ENCODE assay signal across 9 cellular contexts in genomic region chr19:48624791-48625723, GRCh38. TPM values are rescaled to one million over a fixed set of nuclear protein-coding genes. Genes with fewer than 3 reads are reported as not detected.
DNase-seq lines count a peak whose midpoint lies in the region; ATAC-seq, FAIRE-seq and TF ChIP-seq lines count a peak whose summit lies in the region.
"Had no signal": no experiment of that assay in that cellular context is flagged by ENCODE, and none has a peak within 500 bp of the region (broad histone marks: within the 10 kb centered on the region; RNA-seq: fewer than 3 reads in every experiment).

No MANE protein-coding gene starts in this region.

- no peaks in the 10 kb centered on the region for H3K27me3 Mint-ChIP-seq in T-helper 17 cell

- WGBS in right cardiac atrium: 55% methylated on average over 24 of the region's 24 CpGs

- no peaks in the 10 kb centered on the region for H4K20me1 ChIP-seq in HCT116 (ENCODE audit: insufficient read depth)

- no TSS peak for BruUV-seq in HCT116 (replicated peaks; lab: Mats Ljungman, UMichigan)

- H3K36me3 ChIP-seq in HCT116 (ENCODE audit: control insufficient read depth in 1 of 2, insufficient read depth in 2 of 2, low read length in 2 of 2): no peaks in the 10 kb centered on the region

- ATAC-seq in HCT116 (no peak), T-helper 17 cell (no peak), right cardiac atrium (no peak)

- CTCF ChIA-PET in HCT116 (lab: Charles Lee): no interaction called here

- no peak for DNase-seq in HCT116 (ENCODE audit: low read depth, low spot score)
- DNase-seq in T-helper 17 cell: no peak
- peak; percentile 31 to 74 (median 66) for DNase-seq in right cardiac atrium
- DNase-seq in NCI-H345 treated with DMSO at 0.1 percent for 48 hours (lab: John Stamatoyannopoulos, UW; ENCODE audit: unreplicated experiment): no peak
- no peak for DNase-seq in urothelium cell line (ENCODE audit: low spot score)
- DNase-seq in CD1c-positive myeloid dendritic cell (ENCODE audit: extremely low spot score): no peak
- DNase-seq in DMS 273 (lab: John Stamatoyannopoulos, UW; ENCODE audit: unreplicated experiment): no peak

- H3K4me1 ChIP-seq in HCT116 (ENCODE audit: control insufficient read depth in 1 of 2, insufficient read depth in 2 of 2, low read length in 2 of 2) (peaks cover 27 to 41% of the 10 kb centered on the region in 2 experiments), right cardiac atrium (ENCODE audit: control insufficient read depth, insufficient read depth, low read length) (no peaks in the 10 kb centered on the region)

- H3K4me3 Mint-ChIP-seq in T-helper 17 cell: peak overlapping the region; percentile 88

- H3K27ac ChIP-seq in HCT116 (ENCODE audit: low read depth, low read length) (peak overlapping the region; percentile 54), right cardiac atrium (ENCODE audit: low read length) (no peak overlapping the region), skin epidermis (peak overlapping the region in 11 of 21 experiments; percentile 0 to 83 (median 43))

- intact Hi-C loops in HCT116 (cut with micrococcal nuclease): no loop called here
- intact Hi-C loops in right cardiac atrium (cut with DNase I): no loop called here

- peak overlapping the region; percentile 82 for H3K4me2 ChIP-seq in HCT116 (ENCODE audit: low read length)

- no peak for TF ChIP-seq POLR2A in HCT116 (IDR thresholded peaks at IDR 0.05; ENCODE audit: borderline replicate concordance, extremely low read depth, insufficient read depth, insufficient read length)

- no peaks in the 10 kb centered on the region for H3K9me3 ChIP-seq in HCT116 (ENCODE audit: control insufficient read depth in 1 of 2, insufficient read depth in 1 of 2, low read depth in 1 of 2, low read length in 2 of 2)
- no peaks in the 10 kb centered on the region for H3K9me3 ChIP-seq in T-helper 17 cell (ENCODE audit: control insufficient read depth, low read length, poor library complexity, severe bottlenecking)
- H3K9me3 ChIP-seq in right cardiac atrium (ENCODE audit: control insufficient read depth, low read length): no peaks in the 10 kb centered on the region

- RAD21 ChIA-PET in HCT116 (lab: Charles Lee; ENCODE audit: low non-redundant PET in 1 of 2, low total read pairs in 2 of 2, uncharacterized antibody in 2 of 2, unreplicated experiment in 2 of 2): no interaction called here

- peak overlapping the region; percentile 62 for H3K9ac ChIP-seq in HCT116 (ENCODE audit: low read length)

- peak overlapping the region; percentile 92 for H3K27ac Mint-ChIP-seq in T-helper 17 cell

- peaks cover 4% of the 10 kb centered on the region for H3K36me3 Mint-ChIP-seq in T-helper 17 cell (ENCODE audit: low read depth)

- TF ChIP-seq RAD21 in HCT116 (IDR thresholded peaks at IDR 0.05; ENCODE audit: low read depth): no peak

- no peak overlapping the region for H2AFZ ChIP-seq in HCT116 (ENCODE audit: low read depth, low read length, poor library complexity, severe bottlenecking)

- peak overlapping the region; percentile 50 to 57 for H3K4me3 ChIP-seq in HCT116 (replicated peaks in 1 of 2; ENCODE audit: low read depth in 1 of 2, low read length in 2 of 2)
- H3K4me3 ChIP-seq in right cardiac atrium (ENCODE audit: low read length): peak overlapping the region; percentile 43
- H3K4me3 ChIP-seq in skin epidermis: peak overlapping the region in 3 of 7 experiments; percentile 31 to 42 (median 37)

- H3K9me2 ChIP-seq in HCT116 (ENCODE audit: insufficient read depth): no peaks in the 10 kb centered on the region

- H3K79me2 ChIP-seq in HCT116 (ENCODE audit: insufficient read depth, low read length): peaks cover 27% of the 10 kb centered on the region

- H3K4me1 Mint-ChIP-seq in T-helper 17 cell: peaks cover 24% of the 10 kb centered on the region

- no peak for FAIRE-seq in urothelium cell line (lab: Jason Lieb, UNC)
- FAIRE-seq: bronchial epithelial cell had no signal

- no peaks in the 10 kb centered on the region for H3K27me3 ChIP-seq in HCT116 (ENCODE audit: insufficient read depth, low read length)
- no peaks in the 10 kb centered on the region for H3K27me3 ChIP-seq in right cardiac atrium (ENCODE audit: control insufficient read depth, insufficient read depth)

- POLR2A ChIA-PET in HCT116 (lab: Charles Lee): no interaction called here

- TF ChIP-seq CTCF in HCT116 (IDR thresholded peaks at IDR 0.05 in 2 of 3, conservative IDR thresholded peaks at IDR 0.05 in 1 of 3; ENCODE audit: borderline replicate concordance in 1 of 3, insufficient read depth in 1 of 3, low read depth in 2 of 3, low read length in 2 of 3): no peak

TF ChIP-seq in HCT116, 20 proteins besides CTCF, POLR2A, EP300 and RAD21:
- TF ChIP-seq YY1 (IDR thresholded peaks at IDR 0.05; ENCODE audit: extremely low read depth, insufficient replicate concordance, low read depth, low read length): no peak
- TF ChIP-seq CBX3 (IDR thresholded peaks at IDR 0.05; ENCODE audit: low read depth): no peak
- no peak for TF ChIP-seq EZH2phosphoT487 (IDR thresholded peaks at IDR 0.05; ENCODE audit: borderline replicate concordance)
- TF ChIP-seq ATF3 (IDR thresholded peaks at IDR 0.05): no peak
- TF ChIP-seq TCF7L2 (IDR thresholded peaks at IDR 0.05; ENCODE audit: borderline replicate concordance, extremely low read depth, insufficient read depth, insufficient read length): no peak
- TF ChIP-seq EGR1 (IDR thresholded peaks at IDR 0.05; ENCODE audit: low read depth): no peak
- TF ChIP-seq SIN3A (IDR thresholded peaks at IDR 0.05; ENCODE audit: low read depth): no peak
- TF ChIP-seq POLR2AphosphoS5 (IDR thresholded peaks at IDR 0.05; ENCODE audit: low read depth, low read length): no peak
- no peak for TF ChIP-seq ZFX (IDR thresholded peaks at IDR 0.05)

RNA-seq across cellular contexts. Expression of gene SPHK2, which starts 5.8 kb away (rescaled TPM):
- total RNA-seq in HCT116 (2021; ENCODE audit: unreplicated experiment) (19.9 TPM), T-helper 17 cell (10 to 100 TPM; 11.9 to 12.6 TPM), right cardiac atrium (10 to 100 TPM in 3 of 4 donors, 1 to 10 TPM in 1; 7.3 to 12.7 (median 11.7) TPM)
- polyA plus RNA-seq in HCT116 (2012): 5.9 and 6.9 TPM in 2 replicates
- polyA plus RNA-seq in right cardiac atrium: 11.0 TPM

RNA-seq across cellular contexts. Expression of gene RPL18, which starts 6.1 kb away (rescaled TPM):
- total RNA-seq in HCT116 (2021; ENCODE audit: unreplicated experiment) (2,006 TPM), T-helper 17 cell (1,000 to 10,000 TPM; 2,478 to 2,506 TPM), right cardiac atrium (100 to 1,000 TPM; 606 to 773 (median 699) TPM)
- 3,599 and 4,255 TPM in 2 replicates for polyA plus RNA-seq in HCT116 (2012)
- 965 TPM for polyA plus RNA-seq in right cardiac atrium

RNA-seq across cellular contexts. Expression of gene FAM83E, which starts 10.2 kb away (rescaled TPM):
- total RNA-seq in HCT116 (2021; ENCODE audit: unreplicated experiment) (6.8 TPM), T-helper 17 cell (1 to 10 TPM; 3.1 to 3.6 TPM), right cardiac atrium (under 1 TPM in 1 of 4 donors, not detected in 3; 0.33 TPM)
- polyA plus RNA-seq in HCT116 (2012): 1.9 and 3.1 TPM in 2 replicates
- polyA plus RNA-seq in right cardiac atrium: 0.20 TPM

RNA-seq across cellular contexts. Expression of gene DBP, which starts 12.1 kb away (rescaled TPM):
- total RNA-seq in HCT116 (2021; ENCODE audit: unreplicated experiment) (45.9 TPM), T-helper 17 cell (10 to 100 TPM; 29.7 to 38.2 TPM), right cardiac atrium (10 to 100 TPM in 3 of 4 donors, 1 to 10 TPM in 1; 2.8 to 16.9 (median 14.7) TPM)
- 74.3 and 81.3 TPM in 2 replicates for polyA plus RNA-seq in HCT116 (2012)
- 9.5 TPM for polyA plus RNA-seq in right cardiac atrium

RNA-seq across cellular contexts. Expression of gene SPACA4, which starts 18.5 kb away (rescaled TPM):
- not detected for total RNA-seq in HCT116 (2021; ENCODE audit: unreplicated experiment)
- polyA plus RNA-seq in HCT116 (2012): 0.31 and 0.35 TPM in 2 replicates
- not detected for total RNA-seq in T-helper 17 cell
- not detected for total RNA-seq in right cardiac atrium
- not detected for polyA plus RNA-seq in right cardiac atrium

Comparison
In these comparisons a context has a peak if more than half of its experiments do, and no peak if none do; other contexts are left out.
1. DNase-seq: peak in right cardiac atrium (3 of 3); none in HCT116 (single experiment), T-helper 17 cell (0 of 3), NCI-H345 treated with DMSO at 0.1 percent for 48 hours (single experiment), urothelium cell line (single experiment), CD1c-positive myeloid dendritic cell (single experiment) and DMS 273 (single experiment).